8 cellular contexts compared by ENCODE assay signal in the genomic region with DNA sequence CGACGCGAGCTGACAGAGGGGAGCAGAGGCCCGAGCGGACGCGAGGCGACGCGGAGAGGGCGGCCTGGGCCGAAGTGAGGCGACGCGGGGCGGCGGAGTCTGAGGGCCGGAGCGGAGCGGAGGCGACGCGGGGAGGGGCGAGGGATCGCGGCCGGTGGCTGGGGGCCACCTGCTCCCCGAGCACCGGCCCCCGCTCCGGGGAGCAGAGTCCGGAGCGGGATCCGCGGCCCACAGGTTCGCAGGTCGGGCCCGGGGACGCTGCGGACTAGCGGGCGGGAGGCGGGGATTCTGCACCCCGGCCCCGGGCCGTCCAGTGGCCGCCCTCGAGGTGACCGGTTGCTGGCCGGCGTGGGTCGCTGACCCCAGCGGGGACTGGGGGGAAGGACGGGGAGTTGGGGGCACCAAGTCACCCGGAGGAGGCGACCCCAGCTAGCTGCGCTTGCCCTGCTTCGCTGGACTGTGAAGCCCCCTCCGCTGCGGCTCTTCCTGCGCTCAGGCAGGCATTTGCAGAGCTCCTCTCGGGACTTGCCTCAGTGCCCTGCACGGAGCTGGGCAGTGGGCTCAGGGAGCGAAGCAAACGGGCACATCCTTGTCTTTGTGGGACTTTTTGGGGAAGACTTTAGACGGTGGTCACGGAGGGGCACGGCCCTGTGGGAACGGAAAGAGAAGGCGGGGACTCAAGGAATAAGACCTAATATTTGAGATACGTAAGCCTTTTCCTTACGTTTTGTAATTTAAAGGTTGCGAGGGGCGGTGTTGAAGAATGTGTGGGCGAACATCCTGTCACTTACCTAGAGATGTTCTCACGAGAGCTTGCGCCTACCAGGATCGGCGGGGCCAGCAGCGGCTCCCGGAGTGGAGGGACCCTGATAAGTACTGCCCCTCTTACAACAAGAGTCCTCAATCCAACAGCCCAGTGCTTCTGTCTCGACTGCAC. TPM values are rescaled to one million over a fixed set of nuclear protein-coding genes. Genes with fewer than 3 reads are reported as not detected.
DNase-seq lines count a peak whose midpoint lies in the region; ATAC-seq and TF ChIP-seq lines count a peak whose summit lies in the region.

No MANE protein-coding gene starts in this region.

- peak overlapping the region; percentile 53 for H3K18ac ChIP-seq in trophoblast cell (ENCODE audit: low read length)

- no peak for TF ChIP-seq RAD21 in HCT116 (IDR thresholded peaks at IDR 0.05; ENCODE audit: low read depth)

- H3K79me2 ChIP-seq in HCT116 (ENCODE audit: insufficient read depth, low read length) (peaks cover 35% of the 10 kb centered on the region), trophoblast cell (ENCODE audit: control insufficient read depth, insufficient read depth, low read length, poor library complexity) (peaks cover 6% of the 10 kb centered on the region)

- peaks cover 17% of the 10 kb centered on the region for H3K36me3 Mint-ChIP-seq in type B pancreatic cell

- peak overlapping the region; percentile 98 for H3K4me2 ChIP-seq in HCT116 (ENCODE audit: low read length)
- H3K4me2 ChIP-seq in trophoblast cell (ENCODE audit: low read length) = peak overlapping the region; percentile 77

- H3K27me3 ChIP-seq in HCT116 (ENCODE audit: insufficient read depth, low read length) (no peaks in the 10 kb centered on the region), Peyer's patch (no peaks in the 10 kb centered on the region), trophoblast cell (ENCODE audit: insufficient read depth, low read length) (no peaks in the 10 kb centered on the region)

- intact Hi-C loops in HCT116 (cut with micrococcal nuclease) = no loop called here

- peak overlapping the region; percentile 98 for H3K27ac Mint-ChIP-seq in type B pancreatic cell

- WGBS in trophoblast cell (ENCODE audit: extremely low coverage, insufficient coverage, insufficient read length) = no CpG with 5 or more reads among the region's 82 CpGs

- no peak overlapping the region for H3K23ac ChIP-seq in trophoblast cell (ENCODE audit: low read length)

- H3K9me3 Mint-ChIP-seq in type B pancreatic cell = no peaks in the 10 kb centered on the region

- H3K27ac ChIP-seq in HCT116 (ENCODE audit: low read depth, low read length) = peak overlapping the region; percentile 79
- peak overlapping the region; percentile 88 to 93 (median 92) for H3K27ac ChIP-seq in Peyer's patch
- H3K27ac ChIP-seq in trophoblast cell (ENCODE audit: low read depth, low read length) = peak overlapping the region; percentile 87

- peak overlapping the region; percentile 98 for H3K4me3 Mint-ChIP-seq in type B pancreatic cell

- H4K20me1 ChIP-seq in HCT116 (ENCODE audit: insufficient read depth) = no peaks in the 10 kb centered on the region

- H3K4me3 ChIP-seq in HCT116 (replicated peaks in 1 of 2; ENCODE audit: low read depth in 1 of 2, low read length in 2 of 2) (peak overlapping the region; percentile 86 to 96), Peyer's patch (peak overlapping the region; percentile 76 to 95 (median 88)), trophoblast cell (ENCODE audit: low read depth, low read length) (peak overlapping the region; percentile 78)

- DNase-seq in COLO668 (lab: John Stamatoyannopoulos, UW; ENCODE audit: unreplicated experiment) (peak; percentile 6), HCT116 (ENCODE audit: low read depth, low spot score) (peak; percentile 10), Peyer's patch (peak in 2 of 3 donors; percentile 46 to 65), activated gamma-delta T cell treated with Interleukin-2 at 50 U/mL for 16 hours (peak; percentile 28), glomerular endothelial cell (ENCODE audit: extremely low read depth, low read depth, low spot score) (peak; percentile 18), trophoblast cell (peak in 1 of 2 donors; percentile 22), type B pancreatic cell (ENCODE audit: extremely low spot score, unreplicated experiment) (no peak)

- H3K36me3 ChIP-seq in HCT116 (ENCODE audit: control insufficient read depth in 1 of 2, insufficient read depth in 2 of 2, low read length in 2 of 2) (peaks cover 17 to 19% of the 10 kb centered on the region in 2 experiments; a peak in 3 of 4 replicates), Peyer's patch (peaks cover 0 to 33% (median 0%) of the 10 kb centered on the region in 3 donors), trophoblast cell (ENCODE audit: control insufficient read depth in 1 of 2, insufficient read depth in 2 of 2, low read length in 2 of 2) (peaks cover 19 to 26% of the 10 kb centered on the region in 2 experiments)

- CTCF ChIA-PET in HCT116 (lab: Charles Lee) = interaction anchor here (0.6 kb wide), 1 partner anchor 115 kb away, joined by 4 read pairs; no protein-coding TSS in a partner anchor

- peak overlapping the region; percentile 29 for H4K91ac ChIP-seq in trophoblast cell (ENCODE audit: low read depth, low read length)

- H3K4me1 Mint-ChIP-seq in type B pancreatic cell (ENCODE audit: unreplicated experiment) = peaks cover 19% of the 10 kb centered on the region

- no peak overlapping the region for H2BK12ac ChIP-seq in trophoblast cell (ENCODE audit: low read length)

- peak overlapping the region; percentile 50 for H3K14ac ChIP-seq in trophoblast cell (ENCODE audit: low read length)

- ATAC-seq in HCT116 = peak; percentile 53
- ATAC-seq in GM21515 (IDR thresholded peaks at IDR 0.05; ENCODE audit: unreplicated experiment) = no peak

- peak overlapping the region; percentile 81 for H2BK120ac ChIP-seq in trophoblast cell (ENCODE audit: insufficient read depth, low read length, poor library complexity)

- POLR2A ChIA-PET in HCT116 (lab: Charles Lee) = interaction anchor here (0.9 to 1.5 kb wide), 3 partner anchors 13 to 37 kb away, joined by 3 to 10 read pairs (median 3); a partner anchor contains a TSS

- H3K79me1 ChIP-seq in trophoblast cell (ENCODE audit: low read length) = peaks cover 9% of the 10 kb centered on the region

- H3K9ac ChIP-seq in HCT116 (ENCODE audit: low read length) (peak overlapping the region; percentile 94), trophoblast cell (ENCODE audit: low read length) (peak overlapping the region; percentile 87)

- no peak for TF ChIP-seq CTCF in HCT116 (IDR thresholded peaks at IDR 0.05 in 2 of 3, conservative IDR thresholded peaks at IDR 0.05 in 1 of 3; ENCODE audit: borderline replicate concordance in 1 of 3, insufficient read depth in 1 of 3, low read depth in 2 of 3, low read length in 2 of 3)
- TF ChIP-seq CTCF in Peyer's patch (IDR thresholded peaks at IDR 0.05) = peak in 1 of 6 experiments; percentile 2
- no peak for TF ChIP-seq CTCF in type B pancreatic cell (conservative IDR thresholded peaks at IDR 0.05)

- peak overlapping the region; percentile 81 for H2BK5ac ChIP-seq in trophoblast cell (ENCODE audit: low read depth, low read length, poor library complexity)

- H2AFZ ChIP-seq in HCT116 (ENCODE audit: low read depth, low read length, poor library complexity, severe bottlenecking) (no peak overlapping the region), trophoblast cell (ENCODE audit: insufficient read depth, low read length, poor library complexity) (peak overlapping the region; percentile 77)

- H2AK5ac ChIP-seq in trophoblast cell (ENCODE audit: low read length) = no peak overlapping the region

- H3K9me2 ChIP-seq in HCT116 (ENCODE audit: insufficient read depth) = no peaks in the 10 kb centered on the region

- RAD21 ChIA-PET in HCT116 (lab: Charles Lee; ENCODE audit: low non-redundant PET in 1 of 2, low total read pairs in 2 of 2, uncharacterized antibody in 2 of 2, unreplicated experiment in 2 of 2) = interaction anchor here (0.7 kb wide), 2 partner anchors 120 to 204 kb away, joined by 3 to 4 read pairs; no protein-coding TSS in a partner anchor

- peak overlapping the region; percentile 49 for H4K8ac ChIP-seq in trophoblast cell (ENCODE audit: low read depth, low read length)

- H3K9me3 ChIP-seq in HCT116 (ENCODE audit: control insufficient read depth in 1 of 2, insufficient read depth in 1 of 2, low read depth in 1 of 2, low read length in 2 of 2) (no peaks in the 10 kb centered on the region), Peyer's patch (no peaks in the 10 kb centered on the region), trophoblast cell (ENCODE audit: insufficient read depth, low read depth, low read length) (no peaks in the 10 kb centered on the region)

- TF ChIP-seq POLR2A in HCT116 (IDR thresholded peaks at IDR 0.05; ENCODE audit: borderline replicate concordance, extremely low read depth, insufficient read depth, insufficient read length) (no peak), Peyer's patch (IDR thresholded peaks at IDR 0.05) (no peak)

- H3K4me1 ChIP-seq in HCT116 (ENCODE audit: control insufficient read depth in 1 of 2, insufficient read depth in 2 of 2, low read length in 2 of 2) (peaks cover 10 to 18% of the 10 kb centered on the region in 2 experiments), Peyer's patch (peaks cover 0 to 20% (median 17%) of the 10 kb centered on the region in 4 donors), trophoblast cell (ENCODE audit: control insufficient read depth in 1 of 2, insufficient read depth in 2 of 2, low read length in 2 of 2) (peaks cover 0 to 5% of the 10 kb centered on the region in 2 experiments)

- peak overlapping the region; percentile 66 for H4K12ac ChIP-seq in trophoblast cell (ENCODE audit: low read depth, low read length)

- H3K27me3 Mint-ChIP-seq in type B pancreatic cell = no peaks in the 10 kb centered on the region

- BruUV-seq in HCT116 (replicated peaks; lab: Mats Ljungman, UMichigan) = no TSS peak

- H3K4ac ChIP-seq in trophoblast cell (ENCODE audit: low read depth, low read length) = peak overlapping the region; percentile 42

TF ChIP-seq in HCT116, 20 proteins besides CTCF, POLR2A, EP300 and RAD21 (continues in another document):
- TF ChIP-seq SIN3A (IDR thresholded peaks at IDR 0.05; ENCODE audit: low read depth) (no peak), POLR2AphosphoS5 (IDR thresholded peaks at IDR 0.05; ENCODE audit: low read depth, low read length) (no peak; the same call in 1 of the 2 replicates), SRF (IDR thresholded peaks at IDR 0.05; ENCODE audit: low read depth) (no peak), EGR1 (IDR thresholded peaks at IDR 0.05; ENCODE audit: low read depth) (peak; percentile 68), ZFX (IDR thresholded peaks at IDR 0.05) (peak; percentile 79), TCF7L2 (IDR thresholded peaks at IDR 0.05; ENCODE audit: borderline replicate concordance, extremely low read depth, insufficient read depth, insufficient read length) (no peak), CBX3 (IDR thresholded peaks at IDR 0.05; ENCODE audit: low read depth) (no peak)

RNA-seq across cellular contexts. Expression of gene HMCES, which starts 0.6 kb away (rescaled TPM):
- total RNA-seq in HCT116 (2021; ENCODE audit: unreplicated experiment) (78.9 TPM), Peyer's patch (10 to 100 TPM; 22.2 to 29.7 (median 24.2) TPM), glomerular endothelial cell (19.9 and 30.0 TPM in 2 replicates), type B pancreatic cell (ENCODE audit: low replicate concordance) (33.2 and 34.9 TPM in 2 replicates)
- polyA plus RNA-seq in HCT116 (2012) = 71.7 and 73.4 TPM in 2 replicates
- polyA plus RNA-seq in trophoblast cell (2013) = 21.7 and 22.2 TPM in 2 replicates

RNA-seq across cellular contexts. Expression of gene COPG1, which starts 29.8 kb away (rescaled TPM):
- total RNA-seq in HCT116 (2021; ENCODE audit: unreplicated experiment) = 182 TPM
- 171 and 220 TPM in 2 replicates for polyA plus RNA-seq in HCT116 (2012)
- total RNA-seq in Peyer's patch = 100 to 1,000 TPM; 120 to 220 (median 176) TPM
- 175 and 219 TPM in 2 replicates for total RNA-seq in glomerular endothelial cell
- polyA plus RNA-seq in trophoblast cell (2013) = 102 and 105 TPM in 2 replicates
- total RNA-seq in type B pancreatic cell (ENCODE audit: low replicate concordance) = 169 and 262 TPM in 2 replicates
